ENCODE assay signal across 14 cellular contexts in the genomic region with DNA sequence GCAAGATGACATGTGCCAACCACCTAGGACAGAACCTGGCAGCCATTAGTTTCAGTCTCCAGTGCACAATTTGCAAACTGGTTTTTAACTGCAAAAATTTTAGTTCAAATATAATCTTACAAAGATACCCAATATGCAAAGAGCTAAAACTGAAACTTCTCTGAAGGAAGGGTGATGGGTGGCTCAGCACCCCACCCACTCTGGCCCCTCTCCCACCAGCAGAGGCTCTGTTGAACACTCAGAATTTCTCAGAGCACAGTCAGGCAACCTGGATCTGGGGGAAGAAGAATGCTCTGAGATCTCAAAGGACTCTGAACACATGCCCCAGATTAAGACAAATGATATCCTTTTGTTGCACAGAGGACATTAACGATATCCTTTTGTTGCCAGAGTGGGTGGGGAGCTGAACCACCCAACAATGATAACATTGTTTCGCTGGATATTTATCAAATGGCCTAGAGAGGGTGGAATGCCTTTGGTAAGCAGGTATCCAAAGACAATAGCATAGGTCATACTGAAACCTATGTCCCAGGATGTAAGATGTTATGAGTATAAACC.
DNase-seq lines count a peak whose midpoint lies in the region; ATAC-seq, FAIRE-seq and TF ChIP-seq lines count a peak whose summit lies in the region.
"Had no signal": no experiment of that assay in that cellular context is flagged by ENCODE, and none has a peak within 500 bp of the region (broad histone marks: within the 10 kb centered on the region; RNA-seq: fewer than 3 reads in every experiment).

No MANE protein-coding gene starts in this region.

- no peak overlapping the region for H2BK120ac ChIP-seq in H9 (ENCODE audit: low read depth, low read length, poor library complexity, severe bottlenecking)

- FAIRE-seq in astrocyte (lab: Jason Lieb, UNC), result no peak
- FAIRE-seq: bronchial epithelial cell, endothelial cell of umbilical vein had no signal

- H3K14ac ChIP-seq in H9 (ENCODE audit: insufficient read depth, low read length), result no peak overlapping the region

- no peak overlapping the region for H2AK5ac ChIP-seq in H9 (ENCODE audit: insufficient read length, low read length)

- no peak overlapping the region for H4K91ac ChIP-seq in H9 (ENCODE audit: insufficient read length, low read depth, low read length)

- no peak overlapping the region for H2BK5ac ChIP-seq in H9 (ENCODE audit: insufficient read length, low read length)

- no peak overlapping the region for H2BK12ac ChIP-seq in H9 (ENCODE audit: insufficient read length, low read depth, low read length)

- H3K9me3 ChIP-seq in left ventricle myocardium inferior (replicated peaks), result no peaks in the 10 kb centered on the region
- no peaks in the 10 kb centered on the region for H3K9me3 ChIP-seq in MM.1S (replicated peaks; ENCODE audit: insufficient read depth, low read length)
- H3K9me3 ChIP-seq in astrocyte (ENCODE audit: insufficient read depth, low read depth, low read length), result no peaks in the 10 kb centered on the region
- H3K9me3 ChIP-seq in H9 (ENCODE audit: control insufficient read depth, low read depth, low read length), result no peaks in the 10 kb centered on the region

- H3K9me3 Mint-ChIP-seq in astrocyte (ENCODE audit: unreplicated experiment) (no peaks in the 10 kb centered on the region), H9 (peaks cover 0 to 5% of the 10 kb centered on the region in 2 experiments; a peak in 4 of 5 replicates)
- H3K9me3 Mint-ChIP-seq in stimulated activated naive CD8-positive, alpha-beta T cell treated with anti-CD3 and anti-CD28 coated beads, Interleukin-15, amount 100 ng/mL, for 72 hours, result peaks cover 4 to 11% of the 10 kb centered on the region in 2 donors

- H3K4me3 Mint-ChIP-seq in astrocyte (ENCODE audit: unreplicated experiment) (no peak overlapping the region), H9 (no peak overlapping the region)
- peak overlapping the region; percentile 81 to 91 for H3K4me3 Mint-ChIP-seq in stimulated activated naive CD8-positive, alpha-beta T cell treated with anti-CD3 and anti-CD28 coated beads, Interleukin-15, amount 100 ng/mL, for 72 hours

- no peak overlapping the region for H3K56ac ChIP-seq in H9 (ENCODE audit: insufficient read length, low read depth, low read length)

- H3K4me2 ChIP-seq in MM.1S (ENCODE audit: low read depth, low read length) (peak overlapping the region; percentile 73), astrocyte (ENCODE audit: low read length) (no peak overlapping the region), H9 (ENCODE audit: insufficient read depth, insufficient read length, low read length) (no peak overlapping the region)

- no peaks in the 10 kb centered on the region for H3K9me2 ChIP-seq in MM.1S (replicated peaks; ENCODE audit: insufficient read depth, low read length)

- no peaks in the 10 kb centered on the region for H3K27me3 Mint-ChIP-seq in astrocyte (ENCODE audit: low read depth, unreplicated experiment)
- H3K27me3 Mint-ChIP-seq in stimulated activated naive CD8-positive, alpha-beta T cell treated with anti-CD3 and anti-CD28 coated beads, Interleukin-15, amount 100 ng/mL, for 72 hours, result no peaks in the 10 kb centered on the region
- H3K27me3 Mint-ChIP-seq in H9 (ENCODE audit: low read depth), result no peaks in the 10 kb centered on the region; the same call in 1 of the 2 replicates

- TF ChIP-seq CTCF in left ventricle myocardium inferior (IDR thresholded peaks at IDR 0.05; ENCODE audit: borderline replicate concordance) (no peak), MM.1S (IDR thresholded peaks at IDR 0.05; ENCODE audit: low read length) (no peak), astrocyte (IDR thresholded peaks at IDR 0.05; ENCODE audit: insufficient read depth, low read depth, low read length) (no peak), H9 (conservative IDR thresholded peaks at IDR 0.05) (no peak)

- no peak overlapping the region for H3K23ac ChIP-seq in H9 (ENCODE audit: insufficient read length, low read depth, low read length)

- peak overlapping the region; percentile 97 for H2AFZ ChIP-seq in MM.1S (ENCODE audit: low read length)
- no peak overlapping the region for H2AFZ ChIP-seq in astrocyte (ENCODE audit: low read depth, low read length)
- no peak overlapping the region for H2AFZ ChIP-seq in H9 (ENCODE audit: low read length)

- no peak overlapping the region for H3K27ac Mint-ChIP-seq in astrocyte (ENCODE audit: unreplicated experiment)
- no peak overlapping the region for H3K27ac Mint-ChIP-seq in stimulated activated naive CD8-positive, alpha-beta T cell treated with anti-CD3 and anti-CD28 coated beads, Interleukin-15, amount 100 ng/mL, for 72 hours
- H3K27ac Mint-ChIP-seq in H9, result no peak overlapping the region

- WGBS in H9 (ENCODE audit: extremely low coverage, insufficient read length, low lambda C conversion rate), result no CpG with 5 or more reads among the region's 2 CpGs

- H4K20me1 ChIP-seq in MM.1S (ENCODE audit: insufficient read depth, low read length), result no peaks in the 10 kb centered on the region
- H4K20me1 ChIP-seq in astrocyte (ENCODE audit: insufficient read depth, low read length), result no peaks in the 10 kb centered on the region
- H4K20me1 ChIP-seq in H9 (ENCODE audit: control insufficient read depth, insufficient read depth, insufficient read length), result no peaks in the 10 kb centered on the region

- H3K4me1 ChIP-seq in left ventricle myocardium inferior (peaks cover 45% of the 10 kb centered on the region), MM.1S (ENCODE audit: low read length) (peaks cover 35% of the 10 kb centered on the region), astrocyte (ENCODE audit: insufficient read depth, low read length) (no peaks in the 10 kb centered on the region), H9 (ENCODE audit: insufficient read depth, low read length) (peaks cover 5% of the 10 kb centered on the region; the same call in 1 of the 2 replicates)

- DNase-seq in left ventricle myocardium inferior, result no peak
- DNase-seq in left cardiac atrium, result no peak
- peak; percentile 18 for DNase-seq in MM.1S
- DNase-seq in astrocyte (ENCODE audit: low read depth), result peak; percentile 29
- DNase-seq in stimulated activated naive CD8-positive, alpha-beta T cell treated with anti-CD3 and anti-CD28 coated beads, Interleukin-15, amount 100 ng/mL, for 72 hours, result no peak
- DNase-seq in H9, result no peak
- DNase-seq in UCSD-AML1 (lab: John Stamatoyannopoulos, UW; ENCODE audit: unreplicated experiment), result no peak
- DNase-seq: EL, hippocampal formation, NCI-H1417 treated with DMSO at 0.1 percent for 48 hours, NCI-H526 had no signal

- H3K27me3 ChIP-seq in left ventricle myocardium inferior (ENCODE audit: low read depth) (no peaks in the 10 kb centered on the region), MM.1S (replicated peaks; ENCODE audit: insufficient read depth, low read length) (no peaks in the 10 kb centered on the region), astrocyte (ENCODE audit: insufficient read depth, low read length) (no peaks in the 10 kb centered on the region), H9 (ENCODE audit: insufficient read depth, low read length) (no peaks in the 10 kb centered on the region)

- H3K4ac ChIP-seq in H9 (ENCODE audit: low read depth, low read length), result no peak overlapping the region

- H4K8ac ChIP-seq in H9 (replicated peaks; ENCODE audit: insufficient read length, low read depth, low read length), result no peak overlapping the region

- no peak overlapping the region for H3K18ac ChIP-seq in H9 (ENCODE audit: insufficient read length, low read depth, low read length)

- H3F3A ChIP-seq in MM.1S (ENCODE audit: insufficient read depth, low read length), result peaks cover 29% of the 10 kb centered on the region

- peaks cover 3% of the 10 kb centered on the region for H3K36me3 Mint-ChIP-seq in astrocyte (ENCODE audit: low read depth, unreplicated experiment)
- H3K36me3 Mint-ChIP-seq in H9 (ENCODE audit: insufficient read depth in 1 of 3, low read depth in 3 of 3), result no peaks in the 10 kb centered on the region; a peak in 3 of 7 replicates

- H3K27ac ChIP-seq in left ventricle myocardium inferior (replicated peaks) (peak overlapping the region; percentile 59), MM.1S (ENCODE audit: low read length) (peak overlapping the region; percentile 96; the same call in 1 of the 2 replicates), astrocyte (ENCODE audit: low read depth, low read length) (no peak overlapping the region), H9 (ENCODE audit: insufficient read length, low read depth, low read length) (no peak overlapping the region)

- intact Hi-C loops in left ventricle myocardium inferior (cut with micrococcal nuclease) (no loop called here), left cardiac atrium (cut with DNase I) (loop anchor here (10.0 kb wide), 1 partner anchor 369 kb away; no protein-coding TSS in a partner anchor)

- ATAC-seq in left cardiac atrium (no peak), GM21447 (IDR thresholded peaks at IDR 0.05; ENCODE audit: unreplicated experiment) (no peak)
- no peak for ATAC-seq in stimulated activated naive CD8-positive, alpha-beta T cell treated with anti-CD3 and anti-CD28 coated beads, Interleukin-15, amount 100 ng/mL, for 72 hours

- no peak overlapping the region for H2BK20ac ChIP-seq in H9 (ENCODE audit: low read depth, low read length, poor library complexity, severe bottlenecking)

- no peak overlapping the region for H4K5ac ChIP-seq in H9 (ENCODE audit: insufficient read length, low read depth, low read length)

- H3K79me2 ChIP-seq in MM.1S (ENCODE audit: low read length) (no peaks in the 10 kb centered on the region), astrocyte (ENCODE audit: insufficient read depth, low read length) (no peaks in the 10 kb centered on the region), H9 (ENCODE audit: insufficient read depth, low read length) (no peaks in the 10 kb centered on the region)

- H3K4me3 ChIP-seq in left ventricle myocardium inferior, result no peak overlapping the region
- 0 out of 2 replicates have a peak overlapping the region, but pooled peaks have one; percentile 46 for H3K4me3 ChIP-seq in MM.1S (ENCODE audit: low read length)
- no peak overlapping the region for H3K4me3 ChIP-seq in astrocyte (ENCODE audit: insufficient read depth, low read depth, low read length)

- no peaks in the 10 kb centered on the region for H3K23me2 ChIP-seq in H9 (ENCODE audit: insufficient read length, low read depth, low read length, poor library complexity, severe bottlenecking)

- H3T11ph ChIP-seq in H9 (ENCODE audit: low read length), result no peak overlapping the region

- H2BK15ac ChIP-seq in H9 (ENCODE audit: low read depth, low read length), result no peak overlapping the region

- peaks cover 10% of the 10 kb centered on the region for H3K4me1 Mint-ChIP-seq in astrocyte (ENCODE audit: low read depth, unreplicated experiment)
- H3K4me1 Mint-ChIP-seq in stimulated activated naive CD8-positive, alpha-beta T cell treated with anti-CD3 and anti-CD28 coated beads, Interleukin-15, amount 100 ng/mL, for 72 hours, result peaks cover 89% of the 10 kb centered on the region
- peaks cover 11 to 12% of the 10 kb centered on the region in 2 experiments for H3K4me1 Mint-ChIP-seq in H9

- H3K9ac ChIP-seq in MM.1S (ENCODE audit: low read length) (no peak overlapping the region), astrocyte (ENCODE audit: low read length) (no peak overlapping the region), H9 (ENCODE audit: extremely low read depth, insufficient read length, low read length) (no peak overlapping the region)

- H3K36me3 ChIP-seq in left ventricle myocardium inferior, result no peaks in the 10 kb centered on the region
- H3K36me3 ChIP-seq in MM.1S (replicated peaks; ENCODE audit: insufficient read depth, low read length), result no peaks in the 10 kb centered on the region
- no peaks in the 10 kb centered on the region for H3K36me3 ChIP-seq in astrocyte (ENCODE audit: insufficient read depth, low read length)

- no peaks in the 10 kb centered on the region for H3K79me1 ChIP-seq in H9 (ENCODE audit: insufficient read depth, low read depth, low read length, poor library complexity, severe bottlenecking)

Comparison
In these comparisons a context has a peak if more than half of its experiments do, and no peak if none do; other contexts are left out.
1. DNase-seq: peak in MM.1S (single experiment) and astrocyte (single experiment); none in left ventricle myocardium inferior (single experiment), left cardiac atrium (single experiment), stimulated activated naive CD8-positive, alpha-beta T cell treated with anti-CD3 and anti-CD28 coated beads, Interleukin-15, amount 100 ng/mL, for 72 hours (0 of 2), H9 (single experiment) and UCSD-AML1 (single experiment).
2. H3K27ac ChIP-seq: peak in left ventricle myocardium inferior (single experiment) and MM.1S (single experiment); none in astrocyte (single experiment) and H9 (single experiment).
3. H3K4me3 Mint-ChIP-seq: peak in stimulated activated naive CD8-positive, alpha-beta T cell treated with anti-CD3 and anti-CD28 coated beads, Interleukin-15, amount 100 ng/mL, for 72 hours (2 of 2); none in astrocyte (single experiment) and H9 (0 of 2).